In genomic region chr4:6750302-6751221, GRCh38 we compare ENCODE assay signal across 2 cellular contexts.
TF ChIP-seq lines count a peak whose summit lies in the region.

No MANE protein-coding gene starts in this region.

TF ChIP-seq in A549, 52 proteins besides CTCF, POLR2A, EP300 and RAD21:
- TF ChIP-seq CHD2 (IDR thresholded peaks at IDR 0.05; ENCODE audit: low read length, partially characterized antibody) (no peak), RCOR1 (IDR thresholded peaks at IDR 0.05; ENCODE audit: low read depth, low read length) (no peak), TP53 (CRISPR knock-in tag; IDR thresholded peaks at IDR 0.05) (no peak), HOXA7 (CRISPR knock-in tag; IDR thresholded peaks at IDR 0.05) (no peak), CHD4 (IDR thresholded peaks at IDR 0.05; ENCODE audit: borderline replicate concordance) (no peak), BCL3 (IDR thresholded peaks at IDR 0.05) (no peak), HOXB5 (CRISPR knock-in tag; IDR thresholded peaks at IDR 0.05) (no peak), RNF2 (IDR thresholded peaks at IDR 0.05; ENCODE audit: borderline replicate concordance, low read depth) (no peak), PHF8 (IDR thresholded peaks at IDR 0.05; ENCODE audit: borderline replicate concordance, low read depth) (no peak), USF2 (IDR thresholded peaks at IDR 0.05) (no peak), FOXS1 (CRISPR knock-in tag; IDR thresholded peaks at IDR 0.05) (no peak), EHF (CRISPR knock-in tag; IDR thresholded peaks at IDR 0.05) (no peak), ESRRA (IDR thresholded peaks at IDR 0.05; ENCODE audit: borderline replicate concordance, low read length) (no peak), RARB (CRISPR knock-in tag; IDR thresholded peaks at IDR 0.05) (no peak), NR3C1 (IDR thresholded peaks at IDR 0.05) (no peak), HOXB13 (CRISPR knock-in tag; IDR thresholded peaks at IDR 0.05; ENCODE audit: low read depth) (no peak), ZSCAN20 (CRISPR knock-in tag; IDR thresholded peaks at IDR 0.05) (no peak), CEBPB (IDR thresholded peaks at IDR 0.05) (no peak), RFX5 (IDR thresholded peaks at IDR 0.05) (no peak), NPAS2 (CRISPR knock-in tag; IDR thresholded peaks at IDR 0.05; ENCODE audit: borderline replicate concordance) (no peak)

TF ChIP-seq in K562, 482 proteins besides CTCF, POLR2A, EP300 and RAD21:
- no peak for TF ChIP-seq NFYB (IDR thresholded peaks at IDR 0.05; ENCODE audit: extremely low read depth, insufficient read length)
- TF ChIP-seq ZNF507 (tag; conservative IDR thresholded peaks at IDR 0.05) = no peak
- TF ChIP-seq ZNF512 (tag; IDR thresholded peaks at IDR 0.05) = no peak
- no peak for TF ChIP-seq CHD7 (IDR thresholded peaks at IDR 0.05; ENCODE audit: low read depth, low read length)
- TF ChIP-seq KDM1A (IDR thresholded peaks at IDR 0.05) = peak; percentile 52 to 55; a peak in 3 of 4 replicates
- TF ChIP-seq CAMTA2 (CRISPR knock-in tag; conservative IDR thresholded peaks at IDR 0.05) = no peak
- no peak for TF ChIP-seq FOXJ3 (CRISPR knock-in tag; IDR thresholded peaks at IDR 0.05)
- TF ChIP-seq BCOR (IDR thresholded peaks at IDR 0.05) = peak; percentile 67; the same call in 1 of the 2 replicates
- no peak for TF ChIP-seq HMGN3 (IDR thresholded peaks at IDR 0.05; ENCODE audit: borderline replicate concordance, extremely low read depth, insufficient read length, low read depth, low read length)
- no peak for TF ChIP-seq HIVEP1 (CRISPR knock-in tag; IDR thresholded peaks at IDR 0.05)
- peak; percentile 81 for TF ChIP-seq ZFP36 (IDR thresholded peaks at IDR 0.05; ENCODE audit: low read depth, low read length, partially characterized antibody)
- no peak for TF ChIP-seq NR2C1 (IDR thresholded peaks at IDR 0.05)
- TF ChIP-seq NR2C1 (tag; IDR thresholded peaks at IDR 0.05) = no peak
- no peak for TF ChIP-seq ZNF586 (CRISPR knock-in tag; conservative IDR thresholded peaks at IDR 0.05)
- TF ChIP-seq DPF2 (IDR thresholded peaks at IDR 0.05) = no peak
- no peak for TF ChIP-seq ZFX (CRISPR knock-in tag; IDR thresholded peaks at IDR 0.05)
- no peak for TF ChIP-seq FOXP1 (CRISPR knock-in tag; IDR thresholded peaks at IDR 0.05)
- no peak for TF ChIP-seq FOXA1 (IDR thresholded peaks at IDR 0.05; ENCODE audit: borderline replicate concordance)
- peak; percentile 50; the same call in 1 of the 2 replicates for TF ChIP-seq SMARCA5 (IDR thresholded peaks at IDR 0.05)
- peak; percentile 59 for TF ChIP-seq RBM25 (IDR thresholded peaks at IDR 0.05; ENCODE audit: low read depth, low read length, severe bottlenecking)
- no peak for TF ChIP-seq ZNF436 (CRISPR knock-in tag; IDR thresholded peaks at IDR 0.05)
- TF ChIP-seq PHTF2 (CRISPR knock-in tag; IDR thresholded peaks at IDR 0.05) = no peak
- no peak for TF ChIP-seq GTF2B (IDR thresholded peaks at IDR 0.05; ENCODE audit: extremely low read depth, insufficient read length)
- peak; percentile 53 for TF ChIP-seq BRD9 (IDR thresholded peaks at IDR 0.05; ENCODE audit: low read depth, partially characterized antibody)
- no peak for TF ChIP-seq TBL1XR1 (IDR thresholded peaks at IDR 0.05; ENCODE audit: low read length in 2 of 2)
- TF ChIP-seq NFATC3 (IDR thresholded peaks at IDR 0.05) = no peak
- no peak for TF ChIP-seq GTF3C2 (IDR thresholded peaks at IDR 0.05; ENCODE audit: borderline replicate concordance, extremely low read depth, insufficient read length)
